In genomic region chr20:44448753-44449546, GRCh38 we compare ENCODE assay signal across 9 cellular contexts. TPM values are rescaled to one million over a fixed set of nuclear protein-coding genes. Genes with fewer than 3 reads are reported as not detected.
DNase-seq lines count a peak whose midpoint lies in the region; ATAC-seq and TF ChIP-seq lines count a peak whose summit lies in the region.
"Had no signal": no experiment of that assay in that cellular context is flagged by ENCODE, and none has a peak within 500 bp of the region (broad histone marks: within the 10 kb centered on the region; RNA-seq: fewer than 3 reads in every experiment).

No MANE protein-coding gene starts in this region.

- H3K4me3 ChIP-seq in endodermal cell (ENCODE audit: low read length), result no peak overlapping the region
- no peak overlapping the region for H3K4me3 ChIP-seq in testis
- H3K4me3 ChIP-seq in CD8-positive, alpha-beta T cell (ENCODE audit: low read depth, low read length), result no peak overlapping the region
- H3K4me3 ChIP-seq: suprapubic skin had no signal

- peak; percentile 16 for DNase-seq in stimulated activated CD4-positive, alpha-beta T cell treated with anti-CD3 and anti-CD28 coated beads, Interleukin-15, amount 100 ng/mL, for 24 hours
- DNase-seq in stimulated activated CD4-positive, alpha-beta T cell treated with anti-CD3 and anti-CD28 coated beads, Interleukin-4, amount 100 ng/mL, for 1 hour, result no peak
- DNase-seq in NAMALWA (ENCODE audit: low spot score) (peak; percentile 46), endodermal cell (peak; percentile 88), testis (peak; percentile 33)
- DNase-seq in CD8-positive, alpha-beta T cell, result no peak
- no peak for DNase-seq in activated T-helper 1 cell treated with anti-CD3 and anti-CD28 coated beads, Interleukin-12 subunit alpha, Interleukin-12 subunit beta, Interleukin-2, Interleukin-4 antibody, amounts not matched to agents 30 ng/mL and 10 ng/mL and 1 ng/mL, durations not matched to agents 14 hours and 24 hours and 36 hours (ENCODE audit: low spot score)

- no peaks in the 10 kb centered on the region for H3K27me3 ChIP-seq in endodermal cell (ENCODE audit: control insufficient read depth, insufficient read depth, low read length, poor library complexity, severe bottlenecking)
- H3K27me3 ChIP-seq in testis, result no peaks in the 10 kb centered on the region
- H3K27me3 ChIP-seq in CD8-positive, alpha-beta T cell (ENCODE audit: insufficient read depth, low read length), result no peaks in the 10 kb centered on the region
- H3K27me3 ChIP-seq: suprapubic skin had no signal

- POLR2A ChIA-PET in CD8-positive, alpha-beta T cell (lab: Charles Lee), result no interaction called here

- no peak for ATAC-seq in CD8-positive, alpha-beta T cell
- ATAC-seq in HG03135 (IDR thresholded peaks at IDR 0.05; ENCODE audit: unreplicated experiment), result no peak

- H3K27ac Mint-ChIP-seq in endodermal cell, result no peak overlapping the region
- no peak overlapping the region for H3K27ac Mint-ChIP-seq in CD8-positive, alpha-beta T cell
- no peak overlapping the region for H3K27ac Mint-ChIP-seq in activated T-helper 1 cell treated with anti-CD3 and anti-CD28 coated beads, Interleukin-12 subunit alpha, Interleukin-12 subunit beta, Interleukin-2, Interleukin-4 antibody, amounts not matched to agents 30 ng/mL and 10 ng/mL and 1 ng/mL, durations not matched to agents 14 hours and 24 hours and 36 hours

- H3K4me3 Mint-ChIP-seq in endodermal cell, result no peak overlapping the region
- H3K4me3 Mint-ChIP-seq in CD8-positive, alpha-beta T cell, result no peak overlapping the region
- no peak overlapping the region for H3K4me3 Mint-ChIP-seq in activated T-helper 1 cell treated with anti-CD3 and anti-CD28 coated beads, Interleukin-12 subunit alpha, Interleukin-12 subunit beta, Interleukin-2, Interleukin-4 antibody, amounts not matched to agents 30 ng/mL and 10 ng/mL and 1 ng/mL, durations not matched to agents 14 hours and 24 hours and 36 hours

- H3K27ac ChIP-seq in endodermal cell (ENCODE audit: low read depth, low read length) (no peak overlapping the region), testis (no peak overlapping the region)
- H3K27ac ChIP-seq in CD8-positive, alpha-beta T cell (ENCODE audit: low read depth, low read length), result no peak overlapping the region
- H3K27ac ChIP-seq: suprapubic skin had no signal

- WGBS in endodermal cell (ENCODE audit: insufficient coverage in 1 of 2, insufficient read length in 1 of 2), 2 experiments, result 74 to 80% methylated on average over 8 to 9 of the region's 9 CpGs
- WGBS in testis, 2 donors, result 72 to 77% methylated on average over 9 of the region's 9 CpGs

- intact Hi-C loops in testis (cut with DNase I; ENCODE audit: low total_unique reads), result no loop called here
- intact Hi-C loops in CD8-positive, alpha-beta T cell (cut with DNase I, micrococcal nuclease), result no loop called here
- intact Hi-C loops in activated T-helper 1 cell treated with anti-CD3 and anti-CD28 coated beads, Interleukin-12 subunit alpha, Interleukin-12 subunit beta, Interleukin-2, Interleukin-4 antibody, amounts not matched to agents 30 ng/mL and 10 ng/mL and 1 ng/mL, durations not matched to agents 14 hours and 24 hours and 36 hours (cut with micrococcal nuclease), result no loop called here

- H3K4me1 Mint-ChIP-seq in endodermal cell, result peaks cover 20% of the 10 kb centered on the region
- H3K4me1 Mint-ChIP-seq in CD8-positive, alpha-beta T cell (ENCODE audit: low read depth), result no peaks in the 10 kb centered on the region
- H3K4me1 Mint-ChIP-seq in activated T-helper 1 cell treated with anti-CD3 and anti-CD28 coated beads, Interleukin-12 subunit alpha, Interleukin-12 subunit beta, Interleukin-2, Interleukin-4 antibody, amounts not matched to agents 30 ng/mL and 10 ng/mL and 1 ng/mL, durations not matched to agents 14 hours and 24 hours and 36 hours (ENCODE audit: low read depth), result no peaks in the 10 kb centered on the region

- TF ChIP-seq POLR2A in testis (IDR thresholded peaks at IDR 0.05), result no peak

- H3K36me3 Mint-ChIP-seq in endodermal cell (ENCODE audit: low read depth), result no peaks in the 10 kb centered on the region
- no peaks in the 10 kb centered on the region for H3K36me3 Mint-ChIP-seq in CD8-positive, alpha-beta T cell
- H3K36me3 Mint-ChIP-seq in activated T-helper 1 cell treated with anti-CD3 and anti-CD28 coated beads, Interleukin-12 subunit alpha, Interleukin-12 subunit beta, Interleukin-2, Interleukin-4 antibody, amounts not matched to agents 30 ng/mL and 10 ng/mL and 1 ng/mL, durations not matched to agents 14 hours and 24 hours and 36 hours (ENCODE audit: low read depth), result no peaks in the 10 kb centered on the region

- H3K36me3 ChIP-seq in endodermal cell (ENCODE audit: control insufficient read depth, insufficient read depth, low read length), result no peaks in the 10 kb centered on the region
- no peaks in the 10 kb centered on the region for H3K36me3 ChIP-seq in testis (ENCODE audit: low read depth, missing control alignments)
- H3K36me3 ChIP-seq in CD8-positive, alpha-beta T cell (ENCODE audit: insufficient read depth, low read length), result no peaks in the 10 kb centered on the region
- H3K36me3 ChIP-seq: suprapubic skin had no signal

- no peaks in the 10 kb centered on the region for H3K27me3 Mint-ChIP-seq in endodermal cell (ENCODE audit: insufficient read depth)
- H3K27me3 Mint-ChIP-seq in CD8-positive, alpha-beta T cell (ENCODE audit: low read depth), result peaks cover 9% of the 10 kb centered on the region
- H3K27me3 Mint-ChIP-seq in activated T-helper 1 cell treated with anti-CD3 and anti-CD28 coated beads, Interleukin-12 subunit alpha, Interleukin-12 subunit beta, Interleukin-2, Interleukin-4 antibody, amounts not matched to agents 30 ng/mL and 10 ng/mL and 1 ng/mL, durations not matched to agents 14 hours and 24 hours and 36 hours (ENCODE audit: insufficient read depth), result peaks cover 2% of the 10 kb centered on the region

- CTCF ChIA-PET in CD8-positive, alpha-beta T cell (lab: Charles Lee), result no interaction called here

- H3K9me3 ChIP-seq in endodermal cell (ENCODE audit: control insufficient read depth, low read length) (peaks cover 4% of the 10 kb centered on the region), testis (no peaks in the 10 kb centered on the region)
- no peaks in the 10 kb centered on the region for H3K9me3 ChIP-seq in CD8-positive, alpha-beta T cell (ENCODE audit: low read length)
- H3K9me3 ChIP-seq: suprapubic skin had no signal

- no peak overlapping the region for H3K9ac ChIP-seq in endodermal cell (ENCODE audit: extremely low read depth, low read length, poor library complexity, severe bottlenecking)

- H3K4me1 ChIP-seq in endodermal cell (ENCODE audit: control insufficient read depth, insufficient read depth, low read length) (peaks cover 5% of the 10 kb centered on the region), testis (no peaks in the 10 kb centered on the region)
- H3K4me1 ChIP-seq in CD8-positive, alpha-beta T cell (ENCODE audit: insufficient read depth, low read length), result no peaks in the 10 kb centered on the region
- H3K4me1 ChIP-seq: suprapubic skin had no signal

- H3K9me3 Mint-ChIP-seq in endodermal cell, result peaks cover 3% of the 10 kb centered on the region
- H3K9me3 Mint-ChIP-seq in CD8-positive, alpha-beta T cell, result no peaks in the 10 kb centered on the region
- no peaks in the 10 kb centered on the region for H3K9me3 Mint-ChIP-seq in activated T-helper 1 cell treated with anti-CD3 and anti-CD28 coated beads, Interleukin-12 subunit alpha, Interleukin-12 subunit beta, Interleukin-2, Interleukin-4 antibody, amounts not matched to agents 30 ng/mL and 10 ng/mL and 1 ng/mL, durations not matched to agents 14 hours and 24 hours and 36 hours

- TF ChIP-seq CTCF in endodermal cell (conservative IDR thresholded peaks at IDR 0.05), result peak; percentile 85
- peak in 1 of 3 experiments; percentile 9 for TF ChIP-seq CTCF in testis (IDR thresholded peaks at IDR 0.05)
- no peak for TF ChIP-seq CTCF in CD8-positive, alpha-beta T cell (IDR thresholded peaks at IDR 0.05)

RNA-seq across cellular contexts. Expression of gene TTPAL, which starts 26.7 kb away (rescaled TPM):
- 10 to 100 TPM; 18.3 to 19.4 TPM for total RNA-seq in endodermal cell
- polyA plus RNA-seq in endodermal cell (2013, experiment 1 of 2), result 8.7 TPM
- polyA plus RNA-seq in endodermal cell (2013, experiment 2 of 2), result 7.1 TPM
- total RNA-seq in testis, result 10 to 100 TPM; 12.0 to 13.1 TPM
- polyA plus RNA-seq in testis (ENCODE audit: insufficient read depth, low read depth, low replicate concordance), result 9.8 TPM
- 10 to 100 TPM; 12.3 TPM for total RNA-seq in CD8-positive, alpha-beta T cell
- 22.9 and 24.7 TPM in 2 replicates for total RNA-seq in activated T-helper 1 cell treated with anti-CD3 and anti-CD28 coated beads, Interleukin-12 subunit alpha, Interleukin-12 subunit beta, Interleukin-2, Interleukin-4 antibody, amounts not matched to agents 30 ng/mL and 10 ng/mL and 1 ng/mL, durations not matched to agents 14 hours and 24 hours and 36 hours

Comparison
In these comparisons a context has a peak if more than half of its experiments do, and no peak if none do; other contexts are left out.
1. DNase-seq: peak in stimulated activated CD4-positive, alpha-beta T cell treated with anti-CD3 and anti-CD28 coated beads, Interleukin-15, amount 100 ng/mL, for 24 hours (single experiment), NAMALWA (single experiment), endodermal cell (single experiment) and testis (single experiment); none in stimulated activated CD4-positive, alpha-beta T cell treated with anti-CD3 and anti-CD28 coated beads, Interleukin-4, amount 100 ng/mL, for 1 hour (single experiment), CD8-positive, alpha-beta T cell (0 of 7) and activated T-helper 1 cell treated with anti-CD3 and anti-CD28 coated beads, Interleukin-12 subunit alpha, Interleukin-12 subunit beta, Interleukin-2, Interleukin-4 antibody, amounts not matched to agents 30 ng/mL and 10 ng/mL and 1 ng/mL, durations not matched to agents 14 hours and 24 hours and 36 hours (single experiment).